26 cellular contexts compared by ENCODE assay signal in genomic region chr14:73168274-73168673, GRCh38. TPM values are rescaled to one million over a fixed set of nuclear protein-coding genes. Genes with fewer than 3 reads are reported as not detected.
DNase-seq lines count a peak whose midpoint lies in the region; ATAC-seq and FAIRE-seq lines count a peak whose summit lies in the region.
"Had no signal": no experiment of that assay in that cellular context is flagged by ENCODE, and none has a peak within 500 bp of the region (broad histone marks: within the 10 kb centered on the region; RNA-seq: fewer than 3 reads in every experiment).

No MANE protein-coding gene starts in this region.

- in situ Hi-C loops in SK-MEL-5 (cut with HindIII; ENCODE audit: low pct_unique_long_range_greater_than_20kb, low sequenced_read_pairs), result no loop called here

- DNase-seq in SK-MEL-5 (ENCODE audit: low read depth, low spot score) (peak; percentile 77), frontal cortex (ENCODE audit: low spot score in 2 of 2) (peak; percentile 37 to 46), middle frontal gyrus (ENCODE audit: extremely low spot score, low spot score) (peak; percentile 57), sciatic nerve (ENCODE audit: low spot score) (no peak), LoVo (ENCODE audit: low spot score) (no peak), NCI-H1092 (lab: John Stamatoyannopoulos, UW) (no peak), ureter (ENCODE audit: low spot score) (no peak)
- DNase-seq in activated CD8-positive, alpha-beta T cell treated with anti-CD3 and anti-CD28 coated beads, Interleukin-2, amount 10 ng/mL, durations not matched to agents 7 days and 5 days, result no peak
- DNase-seq: activated B cell treated with CpG ODN at 0.5 μM for 24 hours; activated CD4-positive, alpha-beta T cell treated with anti-CD3 and anti-CD28 coated beads, Interleukin-2, amount 50 U/mL, for 1 hour; activated gamma-delta T cell; activated naive CD8-positive, alpha-beta T cell treated with anti-CD3 and anti-CD28 coated beads, Interleukin-2, amount 10 ng/mL, durations not matched to agents 7 days and 5 days; activated T-cell treated with anti-CD3 and anti-CD28 coated beads, Interleukin-2, amount 50 U/mL, for 4 hours; BE2C; EL; heart left ventricle; mammary epithelial cell; naive B cell; NCI-H1048; NCI-H1694 treated with DMSO at 0.1 percent for 48 hours; NCI-H524 treated with DMSO at 0.1 percent for 48 hours; stimulated activated naive CD4-positive, alpha-beta T cell treated with Interleukin-2 at 50 U/mL for 16 hours; T-cell had no signal

- POLR2A ChIA-PET in activated CD8-positive, alpha-beta T cell treated with anti-CD3 and anti-CD28 coated beads, Interleukin-2, amount 10 ng/mL, durations not matched to agents 7 days and 5 days (lab: Charles Lee), result no interaction called here

- no peaks in the 10 kb centered on the region for H3K27me3 Mint-ChIP-seq in activated CD8-positive, alpha-beta T cell treated with anti-CD3 and anti-CD28 coated beads, Interleukin-2, amount 10 ng/mL, durations not matched to agents 7 days and 5 days (ENCODE audit: low read depth)
- H3K27me3 Mint-ChIP-seq: activated B cell treated with CpG ODN at 0.5 μM for 24 hours; activated naive CD8-positive, alpha-beta T cell treated with anti-CD3 and anti-CD28 coated beads, Interleukin-2, amount 10 ng/mL, durations not matched to agents 7 days and 5 days; naive B cell; T-cell had no signal

- no peak overlapping the region for H3K27ac Mint-ChIP-seq in activated CD8-positive, alpha-beta T cell treated with anti-CD3 and anti-CD28 coated beads, Interleukin-2, amount 10 ng/mL, durations not matched to agents 7 days and 5 days
- H3K27ac Mint-ChIP-seq: activated B cell treated with CpG ODN at 0.5 μM for 24 hours; activated naive CD8-positive, alpha-beta T cell treated with anti-CD3 and anti-CD28 coated beads, Interleukin-2, amount 10 ng/mL, durations not matched to agents 7 days and 5 days; T-cell had no signal

- CTCF ChIA-PET in activated CD8-positive, alpha-beta T cell treated with anti-CD3 and anti-CD28 coated beads, Interleukin-2, amount 10 ng/mL, durations not matched to agents 7 days and 5 days (lab: Charles Lee), result interaction anchor here (1.5 kb wide), 1 partner anchor 127 kb away, joined by 3 read pairs; no protein-coding TSS in a partner anchor

- no peaks in the 10 kb centered on the region for H3K9me3 Mint-ChIP-seq in activated CD8-positive, alpha-beta T cell treated with anti-CD3 and anti-CD28 coated beads, Interleukin-2, amount 10 ng/mL, durations not matched to agents 7 days and 5 days (ENCODE audit: insufficient read depth)
- H3K9me3 Mint-ChIP-seq: activated B cell treated with CpG ODN at 0.5 μM for 24 hours; activated naive CD8-positive, alpha-beta T cell treated with anti-CD3 and anti-CD28 coated beads, Interleukin-2, amount 10 ng/mL, durations not matched to agents 7 days and 5 days; activated T-cell treated with anti-CD3 and anti-CD28 coated beads, Interleukin-2, amount 50 U/mL, for 4 hours; T-cell had no signal

- intact Hi-C loops in sciatic nerve (cut with DNase I), result no loop called here

- H3K4me3 Mint-ChIP-seq in activated CD8-positive, alpha-beta T cell treated with anti-CD3 and anti-CD28 coated beads, Interleukin-2, amount 10 ng/mL, durations not matched to agents 7 days and 5 days, result no peak overlapping the region
- H3K4me3 Mint-ChIP-seq: activated B cell treated with CpG ODN at 0.5 μM for 24 hours; activated naive CD8-positive, alpha-beta T cell treated with anti-CD3 and anti-CD28 coated beads, Interleukin-2, amount 10 ng/mL, durations not matched to agents 7 days and 5 days; activated T-cell treated with anti-CD3 and anti-CD28 coated beads, Interleukin-2, amount 50 U/mL, for 4 hours; T-cell had no signal

- H3K36me3 Mint-ChIP-seq in activated CD8-positive, alpha-beta T cell treated with anti-CD3 and anti-CD28 coated beads, Interleukin-2, amount 10 ng/mL, durations not matched to agents 7 days and 5 days (ENCODE audit: low read depth), result peaks cover 39% of the 10 kb centered on the region

- peaks cover 3% of the 10 kb centered on the region for H3K4me1 Mint-ChIP-seq in activated CD8-positive, alpha-beta T cell treated with anti-CD3 and anti-CD28 coated beads, Interleukin-2, amount 10 ng/mL, durations not matched to agents 7 days and 5 days (ENCODE audit: low read depth)
- H3K4me1 Mint-ChIP-seq: activated B cell treated with CpG ODN at 0.5 μM for 24 hours; activated naive CD8-positive, alpha-beta T cell treated with anti-CD3 and anti-CD28 coated beads, Interleukin-2, amount 10 ng/mL, durations not matched to agents 7 days and 5 days; T-cell had no signal

- ATAC-seq in sciatic nerve, result peak; percentile 59
- ATAC-seq in activated CD8-positive, alpha-beta T cell treated with anti-CD3 and anti-CD28 coated beads, Interleukin-2, amount 10 ng/mL, durations not matched to agents 7 days and 5 days, result no peak
- ATAC-seq: activated T-cell treated with anti-CD3 and anti-CD28 coated beads, Interleukin-2, amount 50 U/mL, for 4 hours; T-cell had no signal

- FAIRE-seq in frontal cortex (lab: Jason Lieb, UNC), result peak; percentile 69
- FAIRE-seq: GM18507, H54, small intestine had no signal

RNA-seq across cellular contexts. Expression of gene PSEN1, which starts 32.0 kb away (rescaled TPM):
- 31.2 and 31.4 TPM in 2 replicates for total RNA-seq in SK-MEL-5 (2014; rRNA removed; shearing (Covaris generic))
- 27.4 and 29.8 TPM in 2 replicates for polyA plus RNA-seq in SK-MEL-5 (2015; cell fraction: cytosol; rRNA removed)
- 19.9 and 21.2 TPM in 2 replicates for polyA plus RNA-seq in SK-MEL-5 (2015; cell fraction: nucleus; rRNA removed)
- total RNA-seq in frontal cortex, result 72.2 TPM
- 62.1 TPM for total RNA-seq in sciatic nerve
- total RNA-seq in activated CD8-positive, alpha-beta T cell treated with anti-CD3 and anti-CD28 coated beads, Interleukin-2, amount 10 ng/mL, durations not matched to agents 7 days and 5 days, result 10 to 100 TPM; 33.0 to 33.7 TPM
- 71.1 TPM for total RNA-seq in ureter

Comparison
In these comparisons a context has a peak if more than half of its experiments do, and no peak if none do; other contexts are left out.
1. DNase-seq: peak in SK-MEL-5 (single experiment), frontal cortex (2 of 2) and middle frontal gyrus (single experiment); none in sciatic nerve (single experiment), activated CD8-positive, alpha-beta T cell treated with anti-CD3 and anti-CD28 coated beads, Interleukin-2, amount 10 ng/mL, durations not matched to agents 7 days and 5 days (single experiment), LoVo (single experiment), NCI-H1092 (single experiment) and ureter (single experiment).